Comparison of ENCODE assay signal across 17 cellular contexts in the genomic region with DNA sequence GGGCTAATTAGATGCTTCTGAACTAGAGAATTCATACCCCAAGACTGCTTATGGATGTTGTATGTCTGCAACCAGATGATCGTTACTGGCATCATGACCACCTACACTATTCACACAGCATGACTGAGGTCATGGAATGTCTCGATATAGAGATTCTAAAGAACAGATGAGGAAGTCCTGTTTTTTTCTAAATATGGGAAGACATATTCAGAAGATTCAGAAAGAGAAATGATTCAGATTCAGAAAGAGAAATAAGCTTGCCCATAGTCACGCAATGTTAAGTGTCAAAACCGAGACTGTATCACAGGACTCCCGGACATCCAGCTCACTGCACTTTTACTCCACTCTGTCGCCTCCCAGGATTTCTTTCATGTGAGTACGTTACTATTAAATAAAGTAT.
A peak's percentile ranks its signal among the peaks of the same experiment; 100 is the strongest.
DNase-seq lines count a peak whose midpoint lies in the region; ATAC-seq and TF ChIP-seq lines count a peak whose summit lies in the region.
"Had no signal": no experiment of that assay in that cellular context is flagged by ENCODE, and none has a peak within 500 bp of the region (broad histone marks: within the 10 kb centered on the region; RNA-seq: fewer than 3 reads in every experiment).

No MANE protein-coding gene starts in this region.

- H2BK5ac ChIP-seq in neuronal stem cell (ENCODE audit: low read length) = no peak overlapping the region

- H3K36me3 Mint-ChIP-seq in activated CD8-positive, alpha-beta memory T cell treated with anti-CD3 and anti-CD28 coated beads, Interleukin-2, amount 10 ng/mL, durations not matched to agents 7 days and 5 days = peaks cover 6% of the 10 kb centered on the region
- no peaks in the 10 kb centered on the region for H3K36me3 Mint-ChIP-seq in nephron (ENCODE audit: low read depth)
- H3K36me3 Mint-ChIP-seq: type B pancreatic cell had no signal

- H4K8ac ChIP-seq in neuronal stem cell (ENCODE audit: low read depth, low read length) = no peak overlapping the region

- H2AFZ ChIP-seq in neuronal stem cell (ENCODE audit: low read length) = no peak overlapping the region

- no peak overlapping the region for H2BK15ac ChIP-seq in neuronal stem cell (ENCODE audit: low read length)

- no peak overlapping the region for H3K18ac ChIP-seq in neuronal stem cell (ENCODE audit: low read length)

- peaks cover 44% of the 10 kb centered on the region for H3K4me1 Mint-ChIP-seq in activated CD8-positive, alpha-beta memory T cell treated with anti-CD3 and anti-CD28 coated beads, Interleukin-2, amount 10 ng/mL, durations not matched to agents 7 days and 5 days
- peaks cover 26% of the 10 kb centered on the region for H3K4me1 Mint-ChIP-seq in nephron
- H3K4me1 Mint-ChIP-seq: activated B cell treated with CpG ODN at 0.5 μM for 24 hours had no signal

- H3K9me3 ChIP-seq in neuronal stem cell (replicated peaks in 1 of 2; ENCODE audit: control insufficient read depth in 2 of 2, insufficient read depth in 1 of 2, low read depth in 1 of 2, low read length in 2 of 2) = no peaks in the 10 kb centered on the region
- H3K9me3 ChIP-seq: SJSA1 had no signal

- H3K36me3 ChIP-seq in neuronal stem cell (replicated peaks in 1 of 2; ENCODE audit: control insufficient read depth in 2 of 2, insufficient read depth in 2 of 2, low read length in 2 of 2) = no peaks in the 10 kb centered on the region
- H3K36me3 ChIP-seq: SJSA1 had no signal

- CTCF ChIA-PET in activated CD8-positive, alpha-beta memory T cell treated with anti-CD3 and anti-CD28 coated beads, Interleukin-2, amount 10 ng/mL, durations not matched to agents 7 days and 5 days (lab: Charles Lee) = interaction anchor here (0.8 to 1.8 kb wide), 5 partner anchors 9 to 35 kb away, joined by 3 to 5 read pairs (median 5); no protein-coding TSS in a partner anchor

- peaks cover 0 to 5% of the 10 kb centered on the region in 2 donors for H3K4me1 ChIP-seq in neuronal stem cell (ENCODE audit: control insufficient read depth in 2 of 2, insufficient read depth in 1 of 2, low read depth in 1 of 2, low read length in 2 of 2)

- no peak overlapping the region for H3K27ac ChIP-seq in neuronal stem cell (replicated peaks; ENCODE audit: low read length)
- H3K27ac ChIP-seq: coronary artery, SJSA1 had no signal

- H3K9ac ChIP-seq in neuronal stem cell (ENCODE audit: low read depth, low read length, poor library complexity) = no peak overlapping the region

- peak overlapping the region; percentile 67 for H3K4me3 Mint-ChIP-seq in activated CD8-positive, alpha-beta memory T cell treated with anti-CD3 and anti-CD28 coated beads, Interleukin-2, amount 10 ng/mL, durations not matched to agents 7 days and 5 days
- H3K4me3 Mint-ChIP-seq in nephron = no peak overlapping the region
- H3K4me3 Mint-ChIP-seq: activated B cell treated with CpG ODN at 0.5 μM for 24 hours; activated naive CD4-positive, alpha-beta T cell treated with anti-CD3 and anti-CD28 coated beads, Interleukin-2, amount 50 U/mL, for 24 hours; type B pancreatic cell had no signal

- no peak overlapping the region for H2BK12ac ChIP-seq in neuronal stem cell (ENCODE audit: low read length)

- no peaks in the 10 kb centered on the region for H3K27me3 Mint-ChIP-seq in activated CD8-positive, alpha-beta memory T cell treated with anti-CD3 and anti-CD28 coated beads, Interleukin-2, amount 10 ng/mL, durations not matched to agents 7 days and 5 days
- H3K27me3 Mint-ChIP-seq in nephron (ENCODE audit: low read depth) = no peaks in the 10 kb centered on the region
- H3K27me3 Mint-ChIP-seq: activated naive CD4-positive, alpha-beta T cell treated with anti-CD3 and anti-CD28 coated beads, Interleukin-2, amount 50 U/mL, for 24 hours had no signal

- WGBS in neuronal stem cell (ENCODE audit: extremely low coverage in 2 of 2, insufficient read length in 2 of 2, insufficient replicate concordance in 1 of 2), 2 donors = no CpG with 5 or more reads among the region's 7 CpGs

- H2BK120ac ChIP-seq in neuronal stem cell (ENCODE audit: low read depth, low read length) = no peak overlapping the region

- DNase-seq in activated CD8-positive, alpha-beta memory T cell treated with anti-CD3 and anti-CD28 coated beads, Interleukin-2, amount 10 ng/mL, durations not matched to agents 7 days and 5 days = no peak
- no peak for DNase-seq in activated CD8-positive, alpha-beta memory T cell treated with anti-CD3 and anti-CD28 coated beads for 24 hours
- DNase-seq in SHP77 treated with DMSO at 0.1 percent for 48 hours (lab: John Stamatoyannopoulos, UW) (no peak), neuronal stem cell (ENCODE audit: low spot score) (no peak), DMS53 treated with DMSO at 0.1 percent for 48 hours (lab: John Stamatoyannopoulos, UW; ENCODE audit: unreplicated experiment) (no peak)
- DNase-seq: activated B cell treated with CpG ODN at 0.5 μM for 24 hours, HCEC 1CT, NCI-H1048, NCI-H774, retina had no signal

- H4K91ac ChIP-seq in neuronal stem cell (ENCODE audit: low read depth, low read length, poor library complexity) = no peak overlapping the region

- TF ChIP-seq CTCF in nephron (IDR thresholded peaks at IDR 0.05; ENCODE audit: unreplicated experiment in 3 of 3) = no peak

- no peaks in the 10 kb centered on the region for H3K9me3 Mint-ChIP-seq in activated CD8-positive, alpha-beta memory T cell treated with anti-CD3 and anti-CD28 coated beads, Interleukin-2, amount 10 ng/mL, durations not matched to agents 7 days and 5 days (ENCODE audit: low read depth)
- no peaks in the 10 kb centered on the region for H3K9me3 Mint-ChIP-seq in nephron
- H3K9me3 Mint-ChIP-seq: activated B cell treated with CpG ODN at 0.5 μM for 24 hours; activated naive CD4-positive, alpha-beta T cell treated with anti-CD3 and anti-CD28 coated beads, Interleukin-2, amount 50 U/mL, for 24 hours; type B pancreatic cell had no signal

- no peak overlapping the region for H3K4ac ChIP-seq in neuronal stem cell (ENCODE audit: low read length)

- H3K4me3 ChIP-seq in neuronal stem cell (ENCODE audit: low read length in 2 of 2) = no peak overlapping the region
- H3K4me3 ChIP-seq: coronary artery, SJSA1 had no signal

- H3K27ac Mint-ChIP-seq in activated CD8-positive, alpha-beta memory T cell treated with anti-CD3 and anti-CD28 coated beads, Interleukin-2, amount 10 ng/mL, durations not matched to agents 7 days and 5 days = peak overlapping the region; percentile 78
- H3K27ac Mint-ChIP-seq in nephron = peak overlapping the region; percentile 11 to 69 (median 38)
- H3K27ac Mint-ChIP-seq: activated B cell treated with CpG ODN at 0.5 μM for 24 hours, type B pancreatic cell had no signal

- no peaks in the 10 kb centered on the region for H3K79me1 ChIP-seq in neuronal stem cell (ENCODE audit: low read depth, low read length)

- H3K27me3 ChIP-seq in neuronal stem cell (ENCODE audit: control insufficient read depth in 3 of 3, insufficient read depth in 3 of 3, low read depth in 1 of 3, low read length in 3 of 3) = no peaks in the 10 kb centered on the region
- H3K27me3 ChIP-seq: SJSA1 had no signal

- peak; percentile 44 for ATAC-seq in activated CD8-positive, alpha-beta memory T cell treated with anti-CD3 and anti-CD28 coated beads, Interleukin-2, amount 10 ng/mL, durations not matched to agents 7 days and 5 days
- peak; percentile 64 for ATAC-seq in GM21360 (IDR thresholded peaks at IDR 0.05; ENCODE audit: unreplicated experiment)
- peak; percentile 61 for ATAC-seq in HG03378 (IDR thresholded peaks at IDR 0.05; ENCODE audit: unreplicated experiment)

- no peak overlapping the region for H3K4me2 ChIP-seq in neuronal stem cell (ENCODE audit: insufficient read depth, low read length, poor library complexity, severe bottlenecking)

- H2AK5ac ChIP-seq in neuronal stem cell (ENCODE audit: low read depth, low read length) = no peak overlapping the region

- no peak overlapping the region for H3K14ac ChIP-seq in neuronal stem cell (ENCODE audit: low read length)

- H3K23ac ChIP-seq in neuronal stem cell (ENCODE audit: low read depth, low read length, poor library complexity) = no peak overlapping the region
